Comparison of ENCODE assay signal across 8 cellular contexts in the genomic region with DNA sequence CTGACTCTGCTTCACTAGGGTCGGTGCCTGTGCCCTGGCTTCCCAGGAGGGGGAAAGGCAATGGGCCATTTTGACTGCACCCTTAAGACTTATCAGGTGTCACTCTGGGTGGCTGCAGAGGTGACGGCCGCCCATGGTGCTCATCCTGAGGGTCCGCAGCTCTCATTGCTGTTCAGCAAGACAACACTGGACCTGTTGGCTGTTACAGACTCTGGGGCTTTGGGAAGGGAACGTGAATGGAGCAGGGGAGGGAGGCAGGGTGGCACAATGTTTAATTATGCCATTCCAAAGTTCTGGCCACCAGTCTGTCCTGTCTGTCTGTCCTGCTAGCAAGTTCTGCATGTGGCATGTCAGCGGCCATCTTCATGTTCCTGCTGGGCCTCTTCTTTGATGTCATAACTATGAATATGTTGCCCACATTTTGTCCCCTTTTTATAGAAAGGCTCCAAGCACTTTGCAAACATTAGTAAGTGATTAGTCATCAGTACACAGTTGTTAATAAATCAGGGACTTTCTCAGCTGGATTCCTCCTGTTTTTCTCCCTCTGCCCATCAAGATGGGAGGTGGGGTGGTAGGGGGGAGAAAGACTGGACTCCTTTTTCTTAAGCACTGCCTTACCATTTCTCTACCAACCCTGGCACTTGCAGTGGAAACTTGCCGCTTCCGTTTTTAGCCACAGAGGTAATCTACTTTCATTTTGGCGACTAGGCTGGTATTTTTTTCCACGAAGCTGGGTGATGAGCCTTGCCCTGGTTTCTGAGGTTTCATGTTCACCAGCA.
A peak's percentile ranks its signal among the peaks of the same experiment; 100 is the strongest.
DNase-seq lines count a peak whose midpoint lies in the region; ATAC-seq and TF ChIP-seq lines count a peak whose summit lies in the region.

No MANE protein-coding gene starts in this region.

- no peaks in the 10 kb centered on the region for H4K20me1 ChIP-seq in hepatocyte (ENCODE audit: insufficient read depth, poor library complexity, severe bottlenecking)

- peak overlapping the region; percentile 74 for H3K27ac ChIP-seq in hepatocyte

- 89% methylated on average over 10 of the region's 10 CpGs for WGBS in hepatocyte (ENCODE audit: low lambda C conversion rate, missing lambda C conversion rate)

- CTCF ChIA-PET in GM10248 (lab: Yijun Ruan, JAX) = interaction anchor here (1.4 to 11.4 kb wide), 4 partner anchors 12 to 269 kb away, joined by 3 to 71 read pairs (median 8); no protein-coding TSS in a partner anchor

- no peak overlapping the region for H3K4me3 ChIP-seq in hepatocyte

- no peak overlapping the region for H3K4me2 ChIP-seq in hepatocyte

- H3K9me2 ChIP-seq in hepatocyte (replicated peaks; ENCODE audit: insufficient read depth) = no peaks in the 10 kb centered on the region

- no peaks in the 10 kb centered on the region for H3K9me3 ChIP-seq in hepatocyte (ENCODE audit: low read depth)

- no peaks in the 10 kb centered on the region for H3K4me1 ChIP-seq in hepatocyte (ENCODE audit: insufficient read depth)

- no peaks in the 10 kb centered on the region for H3K27me3 ChIP-seq in hepatocyte

- H3K36me3 ChIP-seq in hepatocyte (replicated peaks; ENCODE audit: insufficient read depth, low read depth) = no peaks in the 10 kb centered on the region

- H3K79me2 ChIP-seq in hepatocyte = no peaks in the 10 kb centered on the region

- peak; percentile 90 for ATAC-seq in GM18511 (IDR thresholded peaks at IDR 0.05; ENCODE audit: unreplicated experiment)
- ATAC-seq in HG02981 (IDR thresholded peaks at IDR 0.05; ENCODE audit: unreplicated experiment) = peak; percentile 69

- TF ChIP-seq CTCF in hepatocyte (IDR thresholded peaks at IDR 0.05; ENCODE audit: poor library complexity) (no peak), GM10248 (IDR thresholded peaks at IDR 0.05; ENCODE audit: control extremely low read depth, extremely low read depth, low read depth, missing control alignments) (no peak)

- DNase-seq in RPMI7951 (ENCODE audit: low read depth) = peak; percentile 84
- peak; percentile 59 for DNase-seq in activated gamma-delta T cell treated with anti-CD3 and anti-CD28 coated beads, Interleukin-2, amount 50 U/mL, for 16 hours (ENCODE audit: low read depth)
- DNase-seq in hepatocyte (ENCODE audit: low spot score) = peak; percentile 47
- peak; percentile 53 to 65 for DNase-seq in stimulated activated CD4-positive, alpha-beta T cell treated with anti-CD3 and anti-CD28 coated beads, Interleukin-4, amount 100 ng/mL, for 48 hours (ENCODE audit: low read depth in 2 of 2)
- DNase-seq in DMS153 (lab: John Stamatoyannopoulos, UW) = no peak
- DNase-seq in GM10248 (ENCODE audit: extremely low spot score) = no peak

- H2AFZ ChIP-seq in hepatocyte = no peak overlapping the region

- POLR2A ChIA-PET in GM10248 (lab: Yijun Ruan, JAX) = no interaction called here

Comparison
In these comparisons a context has a peak if more than half of its experiments do, and no peak if none do; other contexts are left out.
1. DNase-seq: peak in RPMI7951 (single experiment), activated gamma-delta T cell treated with anti-CD3 and anti-CD28 coated beads, Interleukin-2, amount 50 U/mL, for 16 hours (single experiment), hepatocyte (single experiment) and stimulated activated CD4-positive, alpha-beta T cell treated with anti-CD3 and anti-CD28 coated beads, Interleukin-4, amount 100 ng/mL, for 48 hours (2 of 2); none in DMS153 (single experiment) and GM10248 (single experiment).